2 cellular contexts compared by ENCODE assay signal in the genomic region with DNA sequence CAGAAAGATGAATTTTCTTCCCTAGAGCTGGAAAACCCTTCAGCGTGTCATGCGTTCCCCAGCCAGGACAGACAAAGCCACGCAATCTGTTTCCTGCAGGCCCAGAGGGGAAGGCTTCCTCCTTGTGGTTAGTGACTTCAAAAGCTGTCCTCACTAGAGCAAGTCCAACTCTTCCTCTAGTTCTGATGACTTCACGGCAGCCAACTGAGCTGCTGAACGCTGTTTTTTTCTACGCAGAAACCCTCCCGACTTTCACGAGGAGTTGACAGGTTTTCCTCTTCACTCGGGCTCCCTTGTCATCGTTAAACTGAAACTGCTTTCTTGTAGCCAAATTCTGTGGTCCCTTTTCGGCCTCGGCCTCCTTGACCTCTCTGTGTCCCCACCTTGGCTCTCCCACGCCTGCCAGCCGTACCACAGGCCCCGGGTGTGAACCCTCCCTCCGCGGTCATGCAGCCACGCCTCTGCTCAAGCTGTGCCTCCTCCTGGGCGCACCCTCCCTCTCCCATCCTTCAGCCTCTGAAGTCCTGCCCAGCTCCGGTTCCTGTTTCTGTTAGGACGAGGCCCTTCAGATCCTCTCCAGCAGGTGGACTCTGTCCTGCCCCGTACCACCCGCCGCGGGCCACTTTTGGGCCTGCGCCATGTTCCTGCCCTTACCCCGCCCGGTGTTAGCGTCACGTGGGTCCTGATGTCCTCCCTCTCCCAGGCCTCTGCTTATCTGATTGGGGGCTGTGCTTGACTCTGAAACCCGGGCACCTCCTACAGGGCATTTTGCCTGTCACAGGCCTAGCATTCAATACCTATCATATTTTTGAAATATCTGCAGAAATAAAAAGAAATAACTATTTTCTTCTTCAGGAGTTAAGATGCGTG.
TF ChIP-seq lines count a peak whose summit lies in the region.

No MANE protein-coding gene starts in this region.

TF ChIP-seq in Ishikawa, 13 proteins besides CTCF, POLR2A, EP300 and RAD21 (continued from another document):
- TF ChIP-seq, protein P1, sequence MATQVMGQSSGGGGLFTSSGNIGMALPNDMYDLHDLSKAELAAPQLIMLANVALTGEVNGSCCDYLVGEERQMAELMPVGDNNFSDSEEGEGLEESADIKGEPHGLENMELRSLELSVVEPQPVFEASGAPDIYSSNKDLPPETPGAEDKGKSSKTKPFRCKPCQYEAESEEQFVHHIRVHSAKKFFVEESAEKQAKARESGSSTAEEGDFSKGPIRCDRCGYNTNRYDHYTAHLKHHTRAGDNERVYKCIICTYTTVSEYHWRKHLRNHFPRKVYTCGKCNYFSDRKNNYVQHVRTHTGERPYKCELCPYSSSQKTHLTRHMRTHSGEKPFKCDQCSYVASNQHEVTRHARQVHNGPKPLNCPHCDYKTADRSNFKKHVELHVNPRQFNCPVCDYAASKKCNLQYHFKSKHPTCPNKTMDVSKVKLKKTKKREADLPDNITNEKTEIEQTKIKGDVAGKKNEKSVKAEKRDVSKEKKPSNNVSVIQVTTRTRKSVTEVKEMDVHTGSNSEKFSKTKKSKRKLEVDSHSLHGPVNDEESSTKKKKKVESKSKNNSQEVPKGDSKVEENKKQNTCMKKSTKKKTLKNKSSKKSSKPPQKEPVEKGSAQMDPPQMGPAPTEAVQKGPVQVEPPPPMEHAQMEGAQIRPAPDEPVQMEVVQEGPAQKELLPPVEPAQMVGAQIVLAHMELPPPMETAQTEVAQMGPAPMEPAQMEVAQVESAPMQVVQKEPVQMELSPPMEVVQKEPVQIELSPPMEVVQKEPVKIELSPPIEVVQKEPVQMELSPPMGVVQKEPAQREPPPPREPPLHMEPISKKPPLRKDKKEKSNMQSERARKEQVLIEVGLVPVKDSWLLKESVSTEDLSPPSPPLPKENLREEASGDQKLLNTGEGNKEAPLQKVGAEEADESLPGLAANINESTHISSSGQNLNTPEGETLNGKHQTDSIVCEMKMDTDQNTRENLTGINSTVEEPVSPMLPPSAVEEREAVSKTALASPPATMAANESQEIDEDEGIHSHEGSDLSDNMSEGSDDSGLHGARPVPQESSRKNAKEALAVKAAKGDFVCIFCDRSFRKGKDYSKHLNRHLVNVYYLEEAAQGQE (IDR thresholded peaks at IDR 0.05; ENCODE audit: low read depth): no peak
- TF ChIP-seq YY1 (IDR thresholded peaks at IDR 0.05; ENCODE audit: low read depth): peak; percentile 65; the same call in 1 of the 2 replicates

TF ChIP-seq in SK-N-SH treated with all-trans-retinoic acid at 6 μM for 48 hours, 23 proteins besides CTCF, POLR2A, EP300 and RAD21 (continued from another document):
- TF ChIP-seq, protein P2, sequence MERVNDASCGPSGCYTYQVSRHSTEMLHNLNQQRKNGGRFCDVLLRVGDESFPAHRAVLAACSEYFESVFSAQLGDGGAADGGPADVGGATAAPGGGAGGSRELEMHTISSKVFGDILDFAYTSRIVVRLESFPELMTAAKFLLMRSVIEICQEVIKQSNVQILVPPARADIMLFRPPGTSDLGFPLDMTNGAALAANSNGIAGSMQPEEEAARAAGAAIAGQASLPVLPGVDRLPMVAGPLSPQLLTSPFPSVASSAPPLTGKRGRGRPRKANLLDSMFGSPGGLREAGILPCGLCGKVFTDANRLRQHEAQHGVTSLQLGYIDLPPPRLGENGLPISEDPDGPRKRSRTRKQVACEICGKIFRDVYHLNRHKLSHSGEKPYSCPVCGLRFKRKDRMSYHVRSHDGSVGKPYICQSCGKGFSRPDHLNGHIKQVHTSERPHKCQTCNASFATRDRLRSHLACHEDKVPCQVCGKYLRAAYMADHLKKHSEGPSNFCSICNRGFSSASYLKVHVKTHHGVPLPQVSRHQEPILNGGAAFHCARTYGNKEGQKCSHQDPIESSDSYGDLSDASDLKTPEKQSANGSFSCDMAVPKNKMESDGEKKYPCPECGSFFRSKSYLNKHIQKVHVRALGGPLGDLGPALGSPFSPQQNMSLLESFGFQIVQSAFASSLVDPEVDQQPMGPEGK (CRISPR knock-in tag; IDR thresholded peaks at IDR 0.05; ENCODE audit: borderline replicate concordance): no peak
- TF ChIP-seq, protein P3, sequence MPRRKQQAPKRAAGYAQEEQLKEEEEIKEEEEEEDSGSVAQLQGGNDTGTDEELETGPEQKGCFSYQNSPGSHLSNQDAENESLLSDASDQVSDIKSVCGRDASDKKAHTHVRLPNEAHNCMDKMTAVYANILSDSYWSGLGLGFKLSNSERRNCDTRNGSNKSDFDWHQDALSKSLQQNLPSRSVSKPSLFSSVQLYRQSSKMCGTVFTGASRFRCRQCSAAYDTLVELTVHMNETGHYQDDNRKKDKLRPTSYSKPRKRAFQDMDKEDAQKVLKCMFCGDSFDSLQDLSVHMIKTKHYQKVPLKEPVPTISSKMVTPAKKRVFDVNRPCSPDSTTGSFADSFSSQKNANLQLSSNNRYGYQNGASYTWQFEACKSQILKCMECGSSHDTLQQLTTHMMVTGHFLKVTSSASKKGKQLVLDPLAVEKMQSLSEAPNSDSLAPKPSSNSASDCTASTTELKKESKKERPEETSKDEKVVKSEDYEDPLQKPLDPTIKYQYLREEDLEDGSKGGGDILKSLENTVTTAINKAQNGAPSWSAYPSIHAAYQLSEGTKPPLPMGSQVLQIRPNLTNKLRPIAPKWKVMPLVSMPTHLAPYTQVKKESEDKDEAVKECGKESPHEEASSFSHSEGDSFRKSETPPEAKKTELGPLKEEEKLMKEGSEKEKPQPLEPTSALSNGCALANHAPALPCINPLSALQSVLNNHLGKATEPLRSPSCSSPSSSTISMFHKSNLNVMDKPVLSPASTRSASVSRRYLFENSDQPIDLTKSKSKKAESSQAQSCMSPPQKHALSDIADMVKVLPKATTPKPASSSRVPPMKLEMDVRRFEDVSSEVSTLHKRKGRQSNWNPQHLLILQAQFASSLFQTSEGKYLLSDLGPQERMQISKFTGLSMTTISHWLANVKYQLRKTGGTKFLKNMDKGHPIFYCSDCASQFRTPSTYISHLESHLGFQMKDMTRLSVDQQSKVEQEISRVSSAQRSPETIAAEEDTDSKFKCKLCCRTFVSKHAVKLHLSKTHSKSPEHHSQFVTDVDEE (CRISPR knock-in tag; IDR thresholded peaks at IDR 0.05): peak; percentile 48; the same call in 1 of the 2 replicates
- peak; percentile 29; the same call in 1 of the 2 replicates for TF ChIP-seq SNAI2 (CRISPR knock-in tag; IDR thresholded peaks at IDR 0.05)
- no peak for TF ChIP-seq ZNF565 (CRISPR knock-in tag; conservative IDR thresholded peaks at IDR 0.05; ENCODE audit: low read depth)
- peak; percentile 95 for TF ChIP-seq ZNF8 (CRISPR knock-in tag; IDR thresholded peaks at IDR 0.05)
